ENCODE assay signal across 24 cellular contexts in genomic region chr10:29279779-29280535, GRCh38. TPM values are rescaled to one million over a fixed set of nuclear protein-coding genes. Genes with fewer than 3 reads are reported as not detected.
DNase-seq lines count a peak whose midpoint lies in the region; ATAC-seq, FAIRE-seq and TF ChIP-seq lines count a peak whose summit lies in the region.
"Had no signal": no experiment of that assay in that cellular context is flagged by ENCODE, and none has a peak within 500 bp of the region (broad histone marks: within the 10 kb centered on the region; RNA-seq: fewer than 3 reads in every experiment).

No MANE protein-coding gene starts in this region.

- no peak for TF ChIP-seq CTCF in right lobe of liver (IDR thresholded peaks at IDR 0.05)
- no peak for TF ChIP-seq CTCF in HepG2 (CRISPR knock-in tag; IDR thresholded peaks at IDR 0.05)
- TF ChIP-seq CTCF in PC-3 (conservative IDR thresholded peaks at IDR 0.05; ENCODE audit: low read depth, low read length) = no peak
- TF ChIP-seq CTCF in smooth muscle cell (IDR thresholded peaks at IDR 0.05; ENCODE audit: borderline replicate concordance, insufficient read depth, poor library complexity, severe bottlenecking) = no peak

- H3K4me2 ChIP-seq in HepG2 (ENCODE audit: low read depth, low read length) = no peak overlapping the region
- peak overlapping the region; percentile 6 for H3K4me2 ChIP-seq in PC-3 (ENCODE audit: low read length)
- no peak overlapping the region for H3K4me2 ChIP-seq in mesendoderm (ENCODE audit: low read length)
- H3K4me2 ChIP-seq in smooth muscle cell = no peak overlapping the region
- H3K4me2 ChIP-seq: A549 had no signal

- FAIRE-seq in HepG2 (lab: Jason Lieb, UNC) = no peak
- FAIRE-seq: A549, D721Med, G401.6, GM12891, GM19239 had no signal

- H3K79me2 ChIP-seq in HepG2 (ENCODE audit: insufficient read depth, low read length) (no peaks in the 10 kb centered on the region), PC-3 (ENCODE audit: low read length) (no peaks in the 10 kb centered on the region), mesendoderm (ENCODE audit: control insufficient read depth, insufficient read depth, low read length) (no peaks in the 10 kb centered on the region), smooth muscle cell (ENCODE audit: low read depth) (no peaks in the 10 kb centered on the region)

- no peak for TF ChIP-seq POLR2A in right lobe of liver (IDR thresholded peaks at IDR 0.05)
- TF ChIP-seq POLR2A in HepG2 (IDR thresholded peaks at IDR 0.05; ENCODE audit: insufficient read depth in 1 of 2, low read depth in 2 of 2, low read length in 2 of 2) = no peak

- no peaks in the 10 kb centered on the region for H3K9me3 ChIP-seq in right lobe of liver
- no peaks in the 10 kb centered on the region for H3K9me3 ChIP-seq in HepG2 (ENCODE audit: low read length)
- no peaks in the 10 kb centered on the region for H3K9me3 ChIP-seq in PC-3 (ENCODE audit: low read length)
- H3K9me3 ChIP-seq in smooth muscle cell (replicated peaks; ENCODE audit: low read depth) = no peaks in the 10 kb centered on the region
- H3K9me3 ChIP-seq: A549, Caco-2 had no signal

- H4K8ac ChIP-seq in mesendoderm (ENCODE audit: low read depth, low read length) = no peak overlapping the region

- H3K27me3 ChIP-seq in right lobe of liver (no peaks in the 10 kb centered on the region), HepG2 (ENCODE audit: control insufficient read depth in 1 of 2, insufficient read depth in 2 of 2, low read length in 2 of 2) (peaks cover 1 to 4% of the 10 kb centered on the region in 2 experiments; a peak in 3 of 5 replicates), PC-3 (ENCODE audit: low read length) (no peaks in the 10 kb centered on the region), mesendoderm (ENCODE audit: insufficient read depth, low read length, poor library complexity) (no peaks in the 10 kb centered on the region), smooth muscle cell (ENCODE audit: low read depth) (no peaks in the 10 kb centered on the region)

- H4K20me1 ChIP-seq in HepG2 (ENCODE audit: insufficient read depth, low read length) (no peaks in the 10 kb centered on the region), PC-3 (ENCODE audit: low read length) (no peaks in the 10 kb centered on the region), smooth muscle cell (ENCODE audit: low read depth) (no peaks in the 10 kb centered on the region)

- CTCF ChIA-PET in HepG2 (lab: Yijun Ruan, JAX; ENCODE audit: low intra/inter-chr PET ratio, low total read pairs) = no interaction called here
- CTCF ChIA-PET in PC-3 (lab: Charles Lee) = no interaction called here

- H2AFZ ChIP-seq in HepG2 (ENCODE audit: low read length) (no peak overlapping the region), PC-3 (ENCODE audit: low read length) (no peak overlapping the region), smooth muscle cell (ENCODE audit: low read depth) (peak overlapping the region; percentile 33)

- no peak overlapping the region for H2BK120ac ChIP-seq in mesendoderm (ENCODE audit: low read depth, low read length)

- DNase-seq in right lobe of liver = peak in 1 of 3 donors; percentile 49
- DNase-seq in HepG2 (ENCODE audit: low spot score) = no peak
- peak; percentile 33 for DNase-seq in PC-3
- no peak for DNase-seq in mesendoderm
- no peak for DNase-seq in smooth muscle cell (lab: John Stamatoyannopoulos, UW; ENCODE audit: unreplicated experiment)
- no peak for DNase-seq in NCI-H2081 (lab: John Stamatoyannopoulos, UW)
- no peak for DNase-seq in stimulated activated effector memory CD8-positive, alpha-beta T cell treated with anti-CD3 and anti-CD28 coated beads, Interleukin-12 subunit alpha, Interleukin-12 subunit beta, amount 100 ng/mL, for 72 hours (ENCODE audit: low spot score in 2 of 2)
- DNase-seq in substantia nigra (lab: John Stamatoyannopoulos, UW) = no peak
- DNase-seq: AML-193; Caco-2; CD4-positive, alpha-beta T cell; GOT3; H7; HFFc6; IMR-90 had no signal

- peak overlapping the region; percentile 47 for H3K18ac ChIP-seq in mesendoderm (ENCODE audit: low read length)

- ATAC-seq in right lobe of liver = peak; percentile 65 to 91 (median 89)
- ATAC-seq in HepG2 = no peak
- peak; percentile 60 for ATAC-seq in PC-3
- ATAC-seq in stimulated activated effector memory CD8-positive, alpha-beta T cell treated with anti-CD3 and anti-CD28 coated beads, Interleukin-12 subunit alpha, Interleukin-12 subunit beta, amount 100 ng/mL, for 72 hours = no peak
- ATAC-seq: A549, HCT116 had no signal

- no peak overlapping the region for H3K23ac ChIP-seq in mesendoderm (ENCODE audit: low read length)

- in situ Hi-C loops in HepG2 (cut with HindIII; ENCODE audit: extremely low pct_ligation_motif_present, low pct_unique_long_range_greater_than_20kb) = no loop called here

- no peak overlapping the region for H3K27ac Mint-ChIP-seq in stimulated activated effector memory CD8-positive, alpha-beta T cell treated with anti-CD3 and anti-CD28 coated beads, Interleukin-12 subunit alpha, Interleukin-12 subunit beta, amount 100 ng/mL, for 72 hours
- H3K27ac Mint-ChIP-seq: CD4-positive, alpha-beta T cell; HFFc6 had no signal

- no peaks in the 10 kb centered on the region for H3K36me3 Mint-ChIP-seq in stimulated activated effector memory CD8-positive, alpha-beta T cell treated with anti-CD3 and anti-CD28 coated beads, Interleukin-12 subunit alpha, Interleukin-12 subunit beta, amount 100 ng/mL, for 72 hours

- peak overlapping the region; percentile 19 for H2BK15ac ChIP-seq in mesendoderm (replicated peaks; ENCODE audit: low read depth)

- no peak for TF ChIP-seq RAD21 in HepG2 (CRISPR knock-in tag; IDR thresholded peaks at IDR 0.05)

- H3K4me1 ChIP-seq in right lobe of liver (peaks cover 0 to 4% (median 0%) of the 10 kb centered on the region in 4 donors), HepG2 (ENCODE audit: insufficient read depth, low read length) (no peaks in the 10 kb centered on the region), PC-3 (ENCODE audit: insufficient read depth, low read length) (peaks cover 7% of the 10 kb centered on the region; the same call in 1 of the 2 replicates), mesendoderm (ENCODE audit: control insufficient read depth, low read depth, low read length) (peaks cover 5% of the 10 kb centered on the region), smooth muscle cell (ENCODE audit: low read depth) (peaks cover 8% of the 10 kb centered on the region)

- no peak overlapping the region for H2BK5ac ChIP-seq in mesendoderm (ENCODE audit: low read length)

- H3K56ac ChIP-seq in mesendoderm (ENCODE audit: low read length) = no peak overlapping the region

- no peaks in the 10 kb centered on the region for H3K9me3 Mint-ChIP-seq in stimulated activated effector memory CD8-positive, alpha-beta T cell treated with anti-CD3 and anti-CD28 coated beads, Interleukin-12 subunit alpha, Interleukin-12 subunit beta, amount 100 ng/mL, for 72 hours
- H3K9me3 Mint-ChIP-seq: HFFc6 had no signal

- no peak overlapping the region for H4K5ac ChIP-seq in mesendoderm (ENCODE audit: low read length)

- POLR2A ChIA-PET in HepG2 (lab: Yijun Ruan, JAX) (no interaction called here), PC-3 (lab: Charles Lee; ENCODE audit: unreplicated experiment) (no interaction called here)

- H3K36me3 ChIP-seq in right lobe of liver = no peaks in the 10 kb centered on the region
- H3K36me3 ChIP-seq in HepG2 (replicated peaks in 1 of 2; ENCODE audit: control insufficient read depth in 1 of 2, insufficient read depth in 2 of 2, low read length in 2 of 2) = no peaks in the 10 kb centered on the region
- H3K36me3 ChIP-seq in PC-3 (ENCODE audit: low read depth, low read length) = no peaks in the 10 kb centered on the region
- no peaks in the 10 kb centered on the region for H3K36me3 ChIP-seq in mesendoderm (ENCODE audit: control insufficient read depth, insufficient read depth, low read length)
- no peaks in the 10 kb centered on the region for H3K36me3 ChIP-seq in smooth muscle cell (ENCODE audit: low read depth)

- TF ChIP-seq EP300 in HepG2 (IDR thresholded peaks at IDR 0.05; ENCODE audit: low read depth in 2 of 2, low read length in 2 of 2) (no peak), HepG2 (CRISPR knock-in tag; IDR thresholded peaks at IDR 0.05; ENCODE audit: borderline replicate concordance) (no peak)

- peak overlapping the region in 1 of 3 donors; percentile 48 for H3K27ac ChIP-seq in right lobe of liver
- H3K27ac ChIP-seq in HepG2 (ENCODE audit: extremely low read length, insufficient read depth, low read length) = no peak overlapping the region
- no peak overlapping the region for H3K27ac ChIP-seq in PC-3 (ENCODE audit: low read length)
- no peak overlapping the region for H3K27ac ChIP-seq in mesendoderm (ENCODE audit: low read depth, low read length)
- no peak overlapping the region for H3K27ac ChIP-seq in smooth muscle cell (ENCODE audit: low read depth)
- H3K27ac ChIP-seq in substantia nigra (ENCODE audit: low read depth, low read length, poor library complexity, severe bottlenecking) = no peak overlapping the region
- H3K27ac ChIP-seq: A549, HL-60 had no signal

- no peaks in the 10 kb centered on the region for H3K79me1 ChIP-seq in mesendoderm (ENCODE audit: low read length)

- no peak overlapping the region for H3K4me3 Mint-ChIP-seq in stimulated activated effector memory CD8-positive, alpha-beta T cell treated with anti-CD3 and anti-CD28 coated beads, Interleukin-12 subunit alpha, Interleukin-12 subunit beta, amount 100 ng/mL, for 72 hours
- H3K4me3 Mint-ChIP-seq: CD4-positive, alpha-beta T cell; HFFc6 had no signal

- H3K4me3 ChIP-seq in right lobe of liver (peak overlapping the region in 1 of 3 donors; percentile 19), HepG2 (replicated peaks in 1 of 3; ENCODE audit: insufficient read depth in 1 of 3, low read depth in 2 of 3, low read length in 3 of 3) (no peak overlapping the region), PC-3 (ENCODE audit: low read length) (no peak overlapping the region), mesendoderm (ENCODE audit: low read length) (no peak overlapping the region), smooth muscle cell (no peak overlapping the region)
- H3K4me3 ChIP-seq: A549 had no signal

- no peaks in the 10 kb centered on the region for H3F3A ChIP-seq in PC-3 (ENCODE audit: low read length, unreplicated experiment)
- peaks cover 24% of the 10 kb centered on the region for H3F3A ChIP-seq in smooth muscle cell (ENCODE audit: low read depth)

- intact Hi-C loops in right lobe of liver (cut with DNase I) (no loop called here), HepG2 (cut with micrococcal nuclease; ENCODE audit: unreplicated experiment) (no loop called here), PC-3 (cut with micrococcal nuclease) (loop anchor here (1.0 kb wide), 1 partner anchor 23 kb away; no protein-coding TSS in a partner anchor)

- BruUV-seq in HepG2 (replicated peaks; lab: Mats Ljungman, UMichigan) = no TSS peak
- no TSS peak for BruUV-seq in PC-3 (replicated peaks; lab: Mats Ljungman, UMichigan)

- 50% methylated on average over 13 of the region's 13 CpGs for WGBS in right lobe of liver (ENCODE audit: insufficient coverage, low coverage, low lambda C conversion rate, missing lambda C conversion rate)
- WGBS in HepG2 (ENCODE audit: low lambda C conversion rate) = 43% methylated on average over 13 of the region's 13 CpGs
- whole genome bisulfite sequencing in mesendoderm (ENCODE audit: extremely low coverage, insufficient coverage, low lambda C conversion rate) = no CpG with 5 or more reads among the region's 13 CpGs
- 97% methylated on average over 13 of the region's 13 CpGs for WGBS in smooth muscle cell (ENCODE audit: low lambda C conversion rate)

- H3K9ac ChIP-seq in HepG2 (ENCODE audit: insufficient read depth, low read depth, low read length) (no peak overlapping the region), PC-3 (ENCODE audit: low read length) (no peak overlapping the region), mesendoderm (ENCODE audit: low read length) (no peak overlapping the region), smooth muscle cell (ENCODE audit: low read depth) (no peak overlapping the region)

- H3K4me1 Mint-ChIP-seq in stimulated activated effector memory CD8-positive, alpha-beta T cell treated with anti-CD3 and anti-CD28 coated beads, Interleukin-12 subunit alpha, Interleukin-12 subunit beta, amount 100 ng/mL, for 72 hours = no peaks in the 10 kb centered on the region

- no peak overlapping the region for H3K4ac ChIP-seq in mesendoderm (ENCODE audit: low read depth, low read length)

- H2AK5ac ChIP-seq in mesendoderm (ENCODE audit: low read length) = no peak overlapping the region

- H3K9me2 ChIP-seq in PC-3 (replicated peaks; ENCODE audit: low read length) = no peaks in the 10 kb centered on the region

RNA-seq across cellular contexts. Expression of gene LYZL1, which starts 8.9 kb away (rescaled TPM):
- total RNA-seq in right lobe of liver (not detected), HepG2 (2016; rRNA removed; fragmentation: Illumina TruSeq; extraction: Trizol) (not detected in 2 replicates), PC-3 (2014; rRNA removed) (not detected in 2 replicates), smooth muscle cell (not detected in 2 replicates)
- total RNA-seq in HepG2 (2016; cell fraction: cytosol; rRNA removed; fragmentation: Illumina TruSeq; extraction: Trizol; ENCODE audit: low read depth) = not detected in 2 replicates
- not detected in 2 replicates for total RNA-seq in HepG2 (2016; cell fraction: insoluble cytoplasmic fraction; rRNA removed; fragmentation: Illumina TruSeq; extraction: Trizol)
- not detected in 2 replicates for total RNA-seq in HepG2 (2016; cell fraction: membrane; rRNA removed; fragmentation: Illumina TruSeq; extraction: Trizol)
- total RNA-seq in HepG2 (2016; cell fraction: nucleus; rRNA removed; fragmentation: Illumina TruSeq; extraction: Trizol) = not detected in 2 replicates
- polyA plus RNA-seq in HepG2 (2011; rRNA removed) (not detected in 2 replicates), smooth muscle cell (not detected in 2 replicates)
- not detected in 2 replicates for polyA plus RNA-seq in HepG2 (2011; cell fraction: cytosol; rRNA removed)
- not detected in 2 replicates for polyA plus RNA-seq in HepG2 (2011; cell fraction: nucleus; rRNA removed)
- not detected in 2 replicates for polyA plus RNA-seq in HepG2 (2012)
- not detected in 2 replicates for polyA plus RNA-seq in HepG2 (2016; cell fraction: cytosol; fragmentation: Illumina TruSeq; extraction: Trizol; ENCODE audit: low read depth)
- not detected in 2 replicates for polyA plus RNA-seq in HepG2 (2016; cell fraction: insoluble cytoplasmic fraction; fragmentation: Illumina TruSeq; extraction: Trizol; ENCODE audit: low read depth)
- polyA plus RNA-seq in HepG2 (2016; cell fraction: membrane; fragmentation: Illumina TruSeq; extraction: Trizol; ENCODE audit: low read depth) = not detected in 2 replicates
- polyA plus RNA-seq in HepG2 (2016; cell fraction: nucleus; fragmentation: Illumina TruSeq; extraction: Trizol; ENCODE audit: insufficient read depth, low read depth) = not detected in 2 replicates
- polyA minus RNA-seq in HepG2 (2011; rRNA and poly(A)+ RNA removed; ENCODE audit: low replicate concordance) = not detected in 2 replicates
- not detected in 2 replicates for polyA minus RNA-seq in HepG2 (2011; cell fraction: cytosol; rRNA and poly(A)+ RNA removed)
- not detected in 2 replicates for polyA minus RNA-seq in HepG2 (2011; cell fraction: nucleus; rRNA and poly(A)+ RNA removed)
- polyA plus RNA-seq in mesendoderm (2013, experiment 1 of 2) = not detected
- polyA plus RNA-seq in mesendoderm (2013, experiment 2 of 2) = not detected
- total RNA-seq: Caco-2; CD4-positive, alpha-beta T cell; H7; HFFc6; HT1080; IMR-90 had no signal
- polyA plus RNA-seq: A549, BJ, IMR-90 had no signal

Comparison
In these comparisons a context has a peak if more than half of its experiments do, and no peak if none do; other contexts are left out.
1. ATAC-seq: peak in right lobe of liver (4 of 4) and PC-3 (single experiment); none in HepG2 (single experiment) and stimulated activated effector memory CD8-positive, alpha-beta T cell treated with anti-CD3 and anti-CD28 coated beads, Interleukin-12 subunit alpha, Interleukin-12 subunit beta, amount 100 ng/mL, for 72 hours (single experiment).